Comparison of ENCODE assay signal across 8 cellular contexts in the genomic region with DNA sequence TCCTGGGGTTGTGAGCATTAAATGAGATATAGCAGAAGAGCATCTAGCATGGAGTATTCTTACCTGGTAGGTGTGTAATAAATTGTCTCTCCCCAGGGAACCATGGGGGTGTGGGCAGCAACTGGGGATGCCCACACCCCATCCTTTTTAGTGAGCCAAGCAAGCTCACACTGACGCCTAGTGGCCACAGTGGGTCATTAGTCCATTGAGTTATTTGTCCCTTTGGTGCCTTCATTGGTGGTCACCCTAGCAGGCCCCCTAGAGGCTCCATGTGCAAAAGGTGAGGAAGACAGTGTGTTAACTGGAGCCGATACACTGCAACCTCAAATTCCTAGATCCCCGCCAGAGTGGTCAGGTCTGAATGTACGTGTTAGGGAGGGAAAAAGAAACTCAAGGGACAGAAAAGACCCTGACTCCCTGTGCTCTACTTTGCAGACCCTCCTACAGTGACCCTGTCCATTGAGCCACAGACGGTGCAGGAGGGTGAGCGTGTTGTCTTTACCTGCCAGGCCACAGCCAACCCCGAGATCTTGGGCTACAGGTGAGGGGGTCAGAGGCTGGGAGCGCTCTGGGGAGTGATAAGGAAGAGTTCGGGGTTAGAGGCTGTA.
DNase-seq lines count a peak whose midpoint lies in the region; ATAC-seq and TF ChIP-seq lines count a peak whose summit lies in the region.

No MANE protein-coding gene starts in this region.

- peaks cover 60% of the 10 kb centered on the region for H3K36me3 ChIP-seq in lower lobe of right lung
- peaks cover 69 to 96% (median 96%) of the 10 kb centered on the region in 3 donors for H3K36me3 ChIP-seq in tibial artery

- H3K4me1 ChIP-seq in lower lobe of right lung (no peaks in the 10 kb centered on the region), tibial artery (no peaks in the 10 kb centered on the region)

- H3K27me3 ChIP-seq in lower lobe of right lung (ENCODE audit: low read depth), result no peaks in the 10 kb centered on the region
- H3K27me3 ChIP-seq in tibial artery, result no peaks in the 10 kb centered on the region

- TF ChIP-seq CTCF in lower lobe of right lung (IDR thresholded peaks at IDR 0.05) (peak; percentile 80), tibial artery (IDR thresholded peaks at IDR 0.05) (peak; percentile 76 to 85)

- intact Hi-C loops in Right ventricle myocardium inferior (cut with DNase I) (loop anchor here (1.0 to 5.0 kb wide), 3 partner anchors 50 to 125 kb away; no protein-coding TSS in a partner anchor), cardiac septum (cut with DNase I) (loop anchor here (2.0 to 5.0 kb wide), 3 partner anchors 35 to 95 kb away; partner anchors contain the start of gene KIRREL1), lower lobe of right lung (cut with DNase I) (no loop called here), tibial artery (cut with DNase I; ENCODE audit: low total_unique reads) (loop anchor here (5.0 kb wide), 1 partner anchor 50 kb away; no protein-coding TSS in a partner anchor)

- no peak overlapping the region for H3K4me3 ChIP-seq in lower lobe of right lung
- H3K4me3 ChIP-seq in tibial artery, result no peak overlapping the region

- H3K9me3 ChIP-seq in lower lobe of right lung (no peaks in the 10 kb centered on the region), tibial artery (no peaks in the 10 kb centered on the region)

- H3K27ac ChIP-seq in lower lobe of right lung (no peak overlapping the region), tibial artery (no peak overlapping the region)

- DNase-seq in Right ventricle myocardium inferior (ENCODE audit: missing footprints), result no peak
- no peak for DNase-seq in cardiac septum (ENCODE audit: low spot score)
- DNase-seq in HS-27A (ENCODE audit: low read depth), result peak; percentile 19
- peak; percentile 84 for DNase-seq in RPMI8226
- peak; percentile 58 for DNase-seq in dedifferentiated amniotic fluid mesenchymal stem cell (ENCODE audit: extremely low spot score)
- DNase-seq in lower lobe of right lung, result no peak
- peak in 1 of 2 donors; percentile 51 for DNase-seq in tibial artery
- DNase-seq in activated CD4-positive, CD25-positive, alpha-beta regulatory T cell (lab: John Stamatoyannopoulos, UW), result no peak

- ATAC-seq in Right ventricle myocardium inferior (peak; percentile 40), lower lobe of right lung (peak; percentile 67 to 76)

Comparison
In these comparisons a context has a peak if more than half of its experiments do, and no peak if none do; other contexts are left out.
1. DNase-seq: peak in HS-27A (single experiment), RPMI8226 (single experiment) and dedifferentiated amniotic fluid mesenchymal stem cell (single experiment); none in Right ventricle myocardium inferior (single experiment), cardiac septum (single experiment), lower lobe of right lung (single experiment) and activated CD4-positive, CD25-positive, alpha-beta regulatory T cell (0 of 4).